Comparison of ENCODE assay signal across 9 cellular contexts in genomic region chr2:169363027-169363569, GRCh38. TPM values are rescaled to one million over a fixed set of nuclear protein-coding genes. Genes with fewer than 3 reads are reported as not detected.
A peak's percentile ranks its signal among the peaks of the same experiment; 100 is the strongest.
DNase-seq lines count a peak whose midpoint lies in the region; ATAC-seq and TF ChIP-seq lines count a peak whose summit lies in the region.
"Had no signal": no experiment of that assay in that cellular context is flagged by ENCODE, and none has a peak within 500 bp of the region (broad histone marks: within the 10 kb centered on the region; RNA-seq: fewer than 3 reads in every experiment).

No MANE protein-coding gene starts in this region.

- ATAC-seq in HG03432 (IDR thresholded peaks at IDR 0.05; ENCODE audit: unreplicated experiment), result peak; percentile 6
- ATAC-seq in HG02610 (IDR thresholded peaks at IDR 0.05; ENCODE audit: unreplicated experiment), result no peak
- ATAC-seq in omental fat pad (ENCODE audit: low FRiP score), result no peak

- no peaks in the 10 kb centered on the region for H3K9me3 Mint-ChIP-seq in CD4-positive, alpha-beta memory T cell

- H3K79me2 ChIP-seq in neural cell (replicated peaks; ENCODE audit: insufficient read depth, low read length), result no peaks in the 10 kb centered on the region

- H3K9ac ChIP-seq in colonic mucosa (ENCODE audit: low read depth in 2 of 2, low read length in 2 of 2) (no peak overlapping the region), neural cell (ENCODE audit: low read length) (peak overlapping the region; percentile 51)

- peak in 1 of 5 donors; percentile 48 for DNase-seq in CD4-positive, alpha-beta memory T cell
- DNase-seq in colonic mucosa (no peak), omental fat pad (ENCODE audit: low spot score) (no peak), posterior cingulate gyrus (no peak), NCI-H128 (lab: John Stamatoyannopoulos, UW; ENCODE audit: unreplicated experiment) (no peak)

- TF ChIP-seq CTCF in colonic mucosa (IDR thresholded peaks at IDR 0.05), result no peak
- TF ChIP-seq CTCF in neural cell (IDR thresholded peaks at IDR 0.05; ENCODE audit: poor library complexity, severe bottlenecking), result no peak
- no peak for TF ChIP-seq CTCF in omental fat pad (IDR thresholded peaks at IDR 0.05)

- peaks cover 16 to 41% (median 21%) of the 10 kb centered on the region in 4 donors for H3K4me1 Mint-ChIP-seq in CD4-positive, alpha-beta memory T cell

- TF ChIP-seq RAD21 in neural cell (conservative IDR thresholded peaks at IDR 0.05), result no peak

- H4K20me1 ChIP-seq in neural cell (ENCODE audit: insufficient read depth), result no peaks in the 10 kb centered on the region

- no peak for TF ChIP-seq EP300 in neural cell (conservative IDR thresholded peaks at IDR 0.05; ENCODE audit: poor library complexity, severe bottlenecking)

- H3K27ac Mint-ChIP-seq in CD4-positive, alpha-beta memory T cell, result peak overlapping the region in 6 of 7 donors; percentile 8 to 72 (median 35)

- no peaks in the 10 kb centered on the region for H3K9me3 ChIP-seq in CD4-positive, alpha-beta memory T cell (ENCODE audit: control insufficient read depth in 1 of 2, low read length in 2 of 2)
- H3K9me3 ChIP-seq in colonic mucosa (no peaks in the 10 kb centered on the region), neural cell (ENCODE audit: low read length) (no peaks in the 10 kb centered on the region)

- H3K27me3 Mint-ChIP-seq in CD4-positive, alpha-beta memory T cell, result peaks cover 22 to 26% of the 10 kb centered on the region in 2 donors

- H3K4me3 Mint-ChIP-seq in CD4-positive, alpha-beta memory T cell, result peak overlapping the region; percentile 89 to 97 (median 95)

- peaks cover 6% of the 10 kb centered on the region for H3K27me3 ChIP-seq in CD4-positive, alpha-beta memory T cell (ENCODE audit: insufficient read depth, low read length)
- peaks cover 34% of the 10 kb centered on the region for H3K27me3 ChIP-seq in colonic mucosa
- peaks cover 39% of the 10 kb centered on the region for H3K27me3 ChIP-seq in neural cell (ENCODE audit: insufficient read depth, low read depth, low read length)

- H3F3A ChIP-seq in neural cell (ENCODE audit: insufficient read depth, low read length, poor library complexity, severe bottlenecking), result peaks cover 4% of the 10 kb centered on the region

- POLR2A ChIA-PET in CD4-positive, alpha-beta memory T cell (lab: Charles Lee; ENCODE audit: partially characterized antibody), result no interaction called here

- H3K4me1 ChIP-seq in CD4-positive, alpha-beta memory T cell (ENCODE audit: insufficient read depth, low read length), result peaks cover 16% of the 10 kb centered on the region
- peaks cover 6% of the 10 kb centered on the region for H3K4me1 ChIP-seq in colonic mucosa

- H3K4me2 ChIP-seq in neural cell (ENCODE audit: low read length), result peak overlapping the region; percentile 98

- no peaks in the 10 kb centered on the region for H3K9me2 ChIP-seq in neural cell (ENCODE audit: insufficient read depth, low read length)

- H3K36me3 ChIP-seq in CD4-positive, alpha-beta memory T cell (ENCODE audit: insufficient read depth, low read length), result no peaks in the 10 kb centered on the region
- H3K36me3 ChIP-seq in colonic mucosa, result no peaks in the 10 kb centered on the region
- H3K36me3 ChIP-seq in neural cell (ENCODE audit: insufficient read depth, low read length), result no peaks in the 10 kb centered on the region

- intact Hi-C loops in CD4-positive, alpha-beta memory T cell (cut with micrococcal nuclease), result loop anchor here (5.0 to 10.0 kb wide), 3 partner anchors 112 to 401 kb away; partner anchors contain the start of gene BBS5
- intact Hi-C loops in colonic mucosa (cut with DNase I), result no loop called here
- intact Hi-C loops in posterior cingulate gyrus (cut with DNase I), result no loop called here

- H3K27ac ChIP-seq in CD4-positive, alpha-beta memory T cell (ENCODE audit: low read depth, low read length), result no peak overlapping the region
- H3K27ac ChIP-seq in colonic mucosa (no peak overlapping the region), neural cell (ENCODE audit: low read length) (no peak overlapping the region)

- peak overlapping the region; percentile 78 to 92 for H3K4me3 ChIP-seq in CD4-positive, alpha-beta memory T cell (ENCODE audit: low read length in 2 of 2)
- H3K4me3 ChIP-seq in colonic mucosa (peak overlapping the region; percentile 40), neural cell (ENCODE audit: low read length) (peak overlapping the region; percentile 91)

- H3K36me3 Mint-ChIP-seq in CD4-positive, alpha-beta memory T cell, result peaks cover 0 to 11% of the 10 kb centered on the region in 2 donors

- CTCF ChIA-PET in CD4-positive, alpha-beta memory T cell (lab: Charles Lee; ENCODE audit: partially characterized antibody), result no interaction called here

- no peak overlapping the region for H2AFZ ChIP-seq in neural cell (ENCODE audit: low read depth, low read length)

TF ChIP-seq in neural cell, 6 proteins besides CTCF, POLR2A, EP300 and RAD21:
- TF ChIP-seq SMC3 (conservative IDR thresholded peaks at IDR 0.05; ENCODE audit: poor library complexity) (no peak), REST (IDR thresholded peaks at IDR 0.05; ENCODE audit: borderline replicate concordance) (no peak), POLR2AphosphoS5 (IDR thresholded peaks at IDR 0.05) (no peak), MXI1 (conservative IDR thresholded peaks at IDR 0.05; ENCODE audit: poor library complexity, severe bottlenecking) (no peak), EZH2 (IDR thresholded peaks at IDR 0.05; ENCODE audit: borderline replicate concordance, insufficient read depth, low read length, poor library complexity, severe bottlenecking) (no peak), TAF1 (IDR thresholded peaks at IDR 0.05; ENCODE audit: low read depth) (no peak)

RNA-seq across cellular contexts. Expression of gene LRP2, which starts 0.8 kb away (rescaled TPM):
- not detected for total RNA-seq in CD4-positive, alpha-beta memory T cell
- not detected for polyA plus RNA-seq in CD4-positive, alpha-beta memory T cell
- total RNA-seq in colonic mucosa, result under 1 TPM in 1 of 2 donors, not detected in 1; 0.05 TPM
- polyA plus RNA-seq in neural cell, result 1.8 and 4.1 TPM in 2 replicates
- 4.9 and 6.3 TPM in 2 replicates for polyA minus RNA-seq in neural cell
- total RNA-seq in omental fat pad, result 10 to 100 TPM in 3 of 4 donors, not detected in 1; 12.2 to 58.3 (median 14.1) TPM
- total RNA-seq: dermis microvascular lymphatic vessel endothelial cell had no signal

Comparison
In these comparisons a context has a peak if more than half of its experiments do, and no peak if none do; other contexts are left out.
1. H3K4me3 ChIP-seq: peak in every context shown above with its lines; median percentile 91 in neural cell; 85 in CD4-positive, alpha-beta memory T cell; 40 in colonic mucosa.